In the genomic region with DNA sequence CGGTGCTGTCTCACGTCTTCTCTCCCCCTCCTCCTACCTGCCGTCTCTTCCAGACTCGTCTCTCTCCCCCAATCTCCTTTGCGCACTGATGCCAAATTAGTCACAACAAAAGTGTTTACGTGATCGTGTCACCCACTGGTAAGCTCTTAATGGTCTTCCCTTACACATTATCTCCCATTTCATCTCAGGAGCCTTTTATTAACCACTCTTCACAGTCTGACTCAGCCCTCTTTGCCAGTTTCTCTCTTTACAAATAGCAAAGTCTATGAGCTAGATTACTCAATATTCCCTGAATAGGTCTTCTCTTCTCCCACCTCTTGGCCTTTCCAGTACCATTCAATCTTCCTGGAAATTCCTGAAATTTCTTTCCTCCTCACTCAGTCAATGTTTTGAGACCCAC, we compare ENCODE assay signal across 14 cellular contexts.
A peak's percentile ranks its signal among the peaks of the same experiment; 100 is the strongest.
DNase-seq lines count a peak whose midpoint lies in the region; ATAC-seq, FAIRE-seq and TF ChIP-seq lines count a peak whose summit lies in the region.
"Had no signal": no experiment of that assay in that cellular context is flagged by ENCODE, and none has a peak within 500 bp of the region (broad histone marks: within the 10 kb centered on the region; RNA-seq: fewer than 3 reads in every experiment).

No MANE protein-coding gene starts in this region.

- peak; percentile 55 to 62; a peak in 3 of 6 replicates for ATAC-seq in A549
- peak; percentile 72 for ATAC-seq in HCT116
- ATAC-seq in SK-N-SH treated with all-trans-retinoic acid at 6 μM for 48 hours = peak; percentile 51
- ATAC-seq: mucosa of descending colon; stimulated activated naive CD8-positive, alpha-beta T cell treated with anti-CD3 and anti-CD28 coated beads, Interleukin-15, Interleukin-2, amounts not matched to agents 100 U/mL and 50 U/mL, for 24 hours had no signal

- TF ChIP-seq CTCF in A549 (IDR thresholded peaks at IDR 0.05) = no peak
- no peak for TF ChIP-seq CTCF in HCT116 (IDR thresholded peaks at IDR 0.05 in 2 of 3, conservative IDR thresholded peaks at IDR 0.05 in 1 of 3; ENCODE audit: borderline replicate concordance in 1 of 3, insufficient read depth in 1 of 3, low read depth in 2 of 3, low read length in 2 of 3)
- no peak for TF ChIP-seq CTCF in Peyer's patch (IDR thresholded peaks at IDR 0.05)

- TF ChIP-seq POLR2A in A549 (IDR thresholded peaks at IDR 0.05; ENCODE audit: low read length) = no peak
- TF ChIP-seq POLR2A in HCT116 (IDR thresholded peaks at IDR 0.05; ENCODE audit: borderline replicate concordance, extremely low read depth, insufficient read depth, insufficient read length) = no peak
- TF ChIP-seq POLR2A in Peyer's patch (IDR thresholded peaks at IDR 0.05) = no peak

- intact Hi-C loops in HCT116 (cut with micrococcal nuclease) = loop anchor here (5.0 kb wide), 1 partner anchor 162 kb away; no protein-coding TSS in a partner anchor

- CTCF ChIA-PET in A549 (lab: Yijun Ruan, JAX) = no interaction called here
- CTCF ChIA-PET in HCT116 (lab: Charles Lee) = no interaction called here

- TF ChIP-seq EP300 in A549 (IDR thresholded peaks at IDR 0.05) = no peak

- H4K20me1 ChIP-seq in HCT116 (ENCODE audit: insufficient read depth) = no peaks in the 10 kb centered on the region

- H3K36me3 ChIP-seq in HCT116 (ENCODE audit: control insufficient read depth in 1 of 2, insufficient read depth in 2 of 2, low read length in 2 of 2) = no peaks in the 10 kb centered on the region
- H3K36me3 ChIP-seq in small intestine (ENCODE audit: control insufficient read depth in 2 of 2, insufficient read depth in 2 of 2, low read length in 2 of 2) = no peaks in the 10 kb centered on the region
- no peaks in the 10 kb centered on the region for H3K36me3 ChIP-seq in Peyer's patch

- no peaks in the 10 kb centered on the region for H3K9me2 ChIP-seq in HCT116 (ENCODE audit: insufficient read depth)

- H3K4me1 ChIP-seq in A549 = no peaks in the 10 kb centered on the region
- H3K4me1 ChIP-seq in HCT116 (ENCODE audit: control insufficient read depth in 1 of 2, insufficient read depth in 2 of 2, low read length in 2 of 2) = peaks cover 0 to 14% of the 10 kb centered on the region in 2 experiments; a peak in 2 of 4 replicates
- H3K4me1 ChIP-seq in small intestine (ENCODE audit: control insufficient read depth in 2 of 2, insufficient read depth in 1 of 2, low read depth in 1 of 2, low read length in 1 of 2) = no peaks in the 10 kb centered on the region
- no peaks in the 10 kb centered on the region for H3K4me1 ChIP-seq in Peyer's patch

- RAD21 ChIA-PET in HCT116 (lab: Charles Lee; ENCODE audit: low non-redundant PET in 1 of 2, low total read pairs in 2 of 2, uncharacterized antibody in 2 of 2, unreplicated experiment in 2 of 2) = no interaction called here

- WGBS in A549 (ENCODE audit: missing lambda C conversion rate) = 6% methylated on average over 7 of the region's 7 CpGs
- 42 to 48% (median 43%) methylated on average over 7 of the region's 7 CpGs for WGBS in small intestine, 3 donors

- BruUV-seq in HCT116 (replicated peaks; lab: Mats Ljungman, UMichigan) = no TSS peak

- H3K9me3 ChIP-seq in A549 (no peaks in the 10 kb centered on the region), HCT116 (ENCODE audit: control insufficient read depth in 1 of 2, insufficient read depth in 1 of 2, low read depth in 1 of 2, low read length in 2 of 2) (no peaks in the 10 kb centered on the region), small intestine (ENCODE audit: control insufficient read depth, low read depth) (no peaks in the 10 kb centered on the region), Peyer's patch (no peaks in the 10 kb centered on the region)
- H3K9me3 ChIP-seq: mucosa of descending colon had no signal

- H3K27ac ChIP-seq in A549 (no peak overlapping the region), HCT116 (ENCODE audit: low read depth, low read length) (no peak overlapping the region), small intestine (ENCODE audit: low read depth in 1 of 2, low read length in 1 of 2) (no peak overlapping the region), Peyer's patch (no peak overlapping the region)

- TF ChIP-seq RAD21 in A549 (conservative IDR thresholded peaks at IDR 0.05 in 1 of 2, IDR thresholded peaks at IDR 0.05 in 1 of 2) (no peak), HCT116 (IDR thresholded peaks at IDR 0.05; ENCODE audit: low read depth) (no peak; the same call in 1 of the 2 replicates)

- H3K79me2 ChIP-seq in HCT116 (ENCODE audit: insufficient read depth, low read length) = no peaks in the 10 kb centered on the region

- H3K4me3 ChIP-seq in A549 = no peak overlapping the region
- H3K4me3 ChIP-seq in HCT116 (replicated peaks in 1 of 2; ENCODE audit: low read depth in 1 of 2, low read length in 2 of 2) = no peak overlapping the region
- H3K4me3 ChIP-seq in small intestine (ENCODE audit: low read depth in 1 of 2, low read length in 2 of 2) = no peak overlapping the region
- H3K4me3 ChIP-seq in Peyer's patch = no peak overlapping the region
- H3K4me3 ChIP-seq: mucosa of descending colon had no signal

- peak overlapping the region; percentile 56 for H3K4me2 ChIP-seq in A549
- peak overlapping the region; percentile 56 for H3K4me2 ChIP-seq in HCT116 (ENCODE audit: low read length)

- no peak overlapping the region for H3K9ac ChIP-seq in HCT116 (ENCODE audit: low read length)

- FAIRE-seq in A549 (lab: Jason Lieb, UNC) = no peak
- FAIRE-seq in small intestine (lab: Jason Lieb, UNC) = no peak

- POLR2A ChIA-PET in A549 (lab: Yijun Ruan, JAX) = interaction anchor here (1.0 kb wide), 1 partner anchor 41 kb away, joined by 4 read pairs; no protein-coding TSS in a partner anchor
- POLR2A ChIA-PET in HCT116 (lab: Charles Lee) = no interaction called here

- DNase-seq in A549 (ENCODE audit: low read depth in 1 of 2, low spot score in 1 of 2) (peak in 1 of 2 experiments; percentile 39), HCT116 (ENCODE audit: low read depth, low spot score) (peak; percentile 21), islet precursor cell (peak; percentile 94), dedifferentiated amniotic fluid mesenchymal stem cell (ENCODE audit: extremely low spot score) (no peak), small intestine (no peak), Peyer's patch (no peak)
- DNase-seq in stimulated activated CD8-positive, alpha-beta memory T cell treated with anti-CD3 and anti-CD28 coated beads, Interleukin-4, amount 100 ng/mL, for 48 hours = no peak
- DNase-seq: activated CD4-positive, alpha-beta T cell treated with anti-CD3 and anti-CD28 coated beads for 1 hour; endodermal cell; mucosa of descending colon; NCI-H1930; stimulated activated CD4-positive, alpha-beta T cell treated with anti-CD3 and anti-CD28 coated beads, Interleukin-4, amount 100 ng/mL, for 24 hours; stimulated activated naive CD8-positive, alpha-beta T cell treated with anti-CD3 and anti-CD28 coated beads, Interleukin-15, Interleukin-2, amounts not matched to agents 100 U/mL and 50 U/mL, for 24 hours had no signal

- H3K27me3 ChIP-seq in HCT116 (ENCODE audit: insufficient read depth, low read length) (no peaks in the 10 kb centered on the region), small intestine (ENCODE audit: control insufficient read depth in 2 of 2, insufficient read depth in 2 of 2, low read length in 2 of 2) (no peaks in the 10 kb centered on the region), Peyer's patch (no peaks in the 10 kb centered on the region)

- H2AFZ ChIP-seq in HCT116 (ENCODE audit: low read depth, low read length, poor library complexity, severe bottlenecking) = peak overlapping the region; percentile 60

TF ChIP-seq in A549, 52 proteins besides CTCF, POLR2A, EP300 and RAD21:
- peak; percentile 38; the same call in 1 of the 2 replicates for TF ChIP-seq JUNB (IDR thresholded peaks at IDR 0.05)
- no peak for TF ChIP-seq CHD4 (IDR thresholded peaks at IDR 0.05; ENCODE audit: borderline replicate concordance)
- TF ChIP-seq GATA3 (IDR thresholded peaks at IDR 0.05; ENCODE audit: borderline replicate concordance) = peak; percentile 56; the same call in 1 of the 2 replicates
- TF ChIP-seq ZC3H11A (IDR thresholded peaks at IDR 0.05) = no peak
- TF ChIP-seq MAX (IDR thresholded peaks at IDR 0.05) = no peak

TF ChIP-seq in HCT116, 20 proteins besides CTCF, POLR2A, EP300 and RAD21 (continues in another document):
- TF ChIP-seq POLR2AphosphoS5 (IDR thresholded peaks at IDR 0.05; ENCODE audit: low read depth, low read length) = no peak
- peak; percentile 38; the same call in 1 of the 2 replicates for TF ChIP-seq SRF (IDR thresholded peaks at IDR 0.05; ENCODE audit: low read depth)

TF ChIP-seq in SK-N-SH treated with all-trans-retinoic acid at 6 μM for 48 hours, 23 proteins besides CTCF, POLR2A, EP300 and RAD21:
- TF ChIP-seq ISL1 (CRISPR knock-in tag; IDR thresholded peaks at IDR 0.05) = peak; percentile 59
- TF ChIP-seq RARB (CRISPR knock-in tag; IDR thresholded peaks at IDR 0.05) = no peak

Comparison
In these comparisons a context has a peak if more than half of its experiments do, and no peak if none do; other contexts are left out.
1. DNase-seq: peak in HCT116 (single experiment) and islet precursor cell (single experiment); none in dedifferentiated amniotic fluid mesenchymal stem cell (single experiment), small intestine (single experiment), Peyer's patch (0 of 3) and stimulated activated CD8-positive, alpha-beta memory T cell treated with anti-CD3 and anti-CD28 coated beads, Interleukin-4, amount 100 ng/mL, for 48 hours (single experiment).
2. Of the 6 proteins assayed by ChIP-seq in both A549 and HCT116: peak only in A549: none; only in HCT116: CEBPB; in both: none; in neither: 5.
3. Peak in every context shown above with its lines, with median percentiles within 50 percentile points of each other: ATAC-seq.